In genomic region chr9:35649431-35650340, GRCh38 we compare ENCODE assay signal across 1 cellular context.
A peak's percentile ranks its signal among the peaks of the same experiment; 100 is the strongest.
TF ChIP-seq lines count a peak whose summit lies in the region.

No MANE protein-coding gene starts in this region.

TF ChIP-seq in K562, 482 proteins besides CTCF, POLR2A, EP300 and RAD21 (continued from another document):
- TF ChIP-seq GMEB1 (CRISPR knock-in tag; IDR thresholded peaks at IDR 0.05) (no peak), CBFA2T2 (conservative IDR thresholded peaks at IDR 0.05) (no peak), MAFK (IDR thresholded peaks at IDR 0.05; ENCODE audit: low read length) (no peak), VEZF1 (CRISPR knock-in tag; IDR thresholded peaks at IDR 0.05) (peak; percentile 34; the same call in 1 of the 2 replicates), FOXA1 (IDR thresholded peaks at IDR 0.05; ENCODE audit: borderline replicate concordance) (no peak), ZNF134 (CRISPR knock-in tag; conservative IDR thresholded peaks at IDR 0.05) (no peak), PBX2 (CRISPR knock-in tag; IDR thresholded peaks at IDR 0.05; ENCODE audit: low read depth) (no peak), PBX2 (tag; conservative IDR thresholded peaks at IDR 0.05; ENCODE audit: low read depth) (no peak), KLF13 (tag; IDR thresholded peaks at IDR 0.05; ENCODE audit: borderline replicate concordance, low read depth) (no peak), HSF4 (CRISPR knock-in tag; IDR thresholded peaks at IDR 0.05; ENCODE audit: borderline replicate concordance) (no peak), GABPA (tag; conservative IDR thresholded peaks at IDR 0.05; ENCODE audit: low read depth) (peak; percentile 31; the same call in 1 of the 2 replicates), ZNF431 (CRISPR knock-in tag; IDR thresholded peaks at IDR 0.05) (no peak), ZNF253 (CRISPR knock-in tag; conservative IDR thresholded peaks at IDR 0.05) (no peak), ARID4B (CRISPR knock-in tag; IDR thresholded peaks at IDR 0.05) (no peak), ARID1B (IDR thresholded peaks at IDR 0.05) (no peak), ZNF507 (tag; conservative IDR thresholded peaks at IDR 0.05) (no peak), ZNF76 (CRISPR knock-in tag; IDR thresholded peaks at IDR 0.05; ENCODE audit: borderline replicate concordance) (no peak), CEBPB (tag; IDR thresholded peaks at IDR 0.05) (no peak), IRF1 (CRISPR knock-in tag; IDR thresholded peaks at IDR 0.05; ENCODE audit: borderline replicate concordance) (no peak), EGR1 (conservative IDR thresholded peaks at IDR 0.05) (peak; percentile 80), KLF10 (CRISPR knock-in tag; IDR thresholded peaks at IDR 0.05) (no peak)
TF ChIP-seq in K562: peak in this region for 8.
